In the genomic region with DNA sequence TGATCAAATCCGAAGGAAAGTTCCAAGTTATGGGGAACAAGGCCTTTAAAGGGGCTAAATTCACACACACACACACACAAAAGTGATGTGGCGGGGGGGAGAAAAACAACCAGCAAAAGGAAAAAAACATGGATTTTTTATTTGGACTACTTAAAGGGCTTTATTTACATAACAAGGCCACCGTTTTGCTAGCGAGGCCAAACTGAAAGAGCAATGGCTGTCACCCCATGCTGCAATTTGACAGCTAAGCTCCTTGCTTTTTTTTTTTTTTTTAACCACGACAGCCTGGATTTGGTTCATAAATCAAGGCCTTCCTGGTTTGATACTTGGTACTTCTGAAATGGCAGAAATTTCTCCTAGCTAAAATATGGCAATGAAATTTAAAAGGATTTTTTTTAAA, we compare ENCODE assay signal across 30 cellular contexts.
"Had no signal": no experiment of that assay in that cellular context is flagged by ENCODE, and none has a peak within 500 bp of the region (broad histone marks: within the 10 kb centered on the region; RNA-seq: fewer than 3 reads in every experiment).

No MANE protein-coding gene starts in this region.

- H3K4me1 ChIP-seq: colonic mucosa, esophagus muscularis mucosa, foreskin keratinocyte, gastroesophageal sphincter, heart left ventricle, neural progenitor cell, parathyroid adenoma, right lobe of liver, suprapubic skin, transverse colon, upper lobe of right lung, uterus had no signal

- H3K36me3 Mint-ChIP-seq: memory B cell; naive B cell; natural killer cell treated with Interleukin-12 subunit alpha and Interleukin-12 subunit beta and Interleukin-15 and Interleukin-18, amount 100 ng/mL, for 72 hours; neural progenitor cell; stimulated activated naive B cell treated with anti-CD40 and anti-IgM and Interleukin-4, amounts not matched to agents 10 μg/mL and 1 μg/mL and 100 μg/mL, for 72 hours had no signal

- H3K4me3 ChIP-seq: colonic mucosa, esophagus muscularis mucosa, gastroesophageal sphincter, heart left ventricle, hepatocyte, lung, mucosa of descending colon, neural progenitor cell, right lobe of liver, suprapubic skin, transverse colon, upper lobe of right lung, uterus had no signal

- H3K27me3 Mint-ChIP-seq: dendritic cell treated with granulocyte-macrophage colony-stimulating factor and Interleukin-4, amounts not matched to agents 40 ng/mL and 50 ng/mL, for 4 days; naive B cell; natural killer cell treated with Interleukin-12 subunit alpha and Interleukin-12 subunit beta and Interleukin-15 and Interleukin-18, amount 100 ng/mL, for 72 hours; progenitor cell of endocrine pancreas; stimulated activated naive B cell treated with anti-CD40 and anti-IgM and Interleukin-4, amounts not matched to agents 10 μg/mL and 1 μg/mL and 100 μg/mL, for 72 hours had no signal

- H3K9ac ChIP-seq: neural progenitor cell, parathyroid adenoma had no signal

- H3K4me2 ChIP-seq: hepatocyte, neural progenitor cell had no signal

- ATAC-seq: foreskin keratinocyte; gastroesophageal sphincter; heart left ventricle; left lobe of liver; mucosa of descending colon; natural killer cell treated with Interleukin-12 subunit alpha and Interleukin-12 subunit beta and Interleukin-15 and Interleukin-18, amount 100 ng/mL, for 72 hours; right lobe of liver; stimulated activated naive B cell treated with anti-CD40 and anti-IgM and Interleukin-4, amounts not matched to agents 10 μg/mL and 1 μg/mL and 100 μg/mL, for 72 hours; upper lobe of right lung had no signal

- H3K9me3 Mint-ChIP-seq: dendritic cell treated with granulocyte-macrophage colony-stimulating factor and Interleukin-4, amounts not matched to agents 40 ng/mL and 50 ng/mL, for 4 days; memory B cell; natural killer cell treated with Interleukin-12 subunit alpha and Interleukin-12 subunit beta and Interleukin-15 and Interleukin-18, amount 100 ng/mL, for 72 hours had no signal

- H3K27me3 ChIP-seq: colonic mucosa, esophagus muscularis mucosa, foreskin keratinocyte, gastroesophageal sphincter, hepatocyte, neural progenitor cell, right lobe of liver, suprapubic skin, transverse colon, upper lobe of right lung, uterus had no signal

- H3K4me3 Mint-ChIP-seq: dendritic cell treated with granulocyte-macrophage colony-stimulating factor and Interleukin-4, amounts not matched to agents 40 ng/mL and 50 ng/mL, for 4 days; memory B cell; mesothelial cell of epicardium; naive B cell; natural killer cell treated with Interleukin-12 subunit alpha and Interleukin-12 subunit beta and Interleukin-15 and Interleukin-18, amount 100 ng/mL, for 72 hours; neural progenitor cell; stimulated activated naive B cell treated with anti-CD40 and anti-IgM and Interleukin-4, amounts not matched to agents 10 μg/mL and 1 μg/mL and 100 μg/mL, for 72 hours; stimulated activated naive CD8-positive, alpha-beta T cell treated with anti-CD3 and anti-CD28 coated beads, Interleukin-15, Interleukin-2, amounts not matched to agents 100 ng/mL and 50 ng/mL, for 24 hours had no signal

- H3K79me2 ChIP-seq: hepatocyte, parathyroid adenoma had no signal

- H3K9me3 ChIP-seq: colonic mucosa, esophagus muscularis mucosa, gastroesophageal sphincter, heart left ventricle, mucosa of descending colon, right lobe of liver, suprapubic skin, transverse colon, upper lobe of right lung, uterus had no signal

- H3K27ac Mint-ChIP-seq: dendritic cell treated with granulocyte-macrophage colony-stimulating factor and Interleukin-4, amounts not matched to agents 40 ng/mL and 50 ng/mL, for 4 days; memory B cell; mesothelial cell of epicardium; naive B cell; natural killer cell treated with Interleukin-12 subunit alpha and Interleukin-12 subunit beta and Interleukin-15 and Interleukin-18, amount 100 ng/mL, for 72 hours; neural progenitor cell; progenitor cell of endocrine pancreas; stimulated activated naive B cell treated with anti-CD40 and anti-IgM and Interleukin-4, amounts not matched to agents 10 μg/mL and 1 μg/mL and 100 μg/mL, for 72 hours; stimulated activated naive CD8-positive, alpha-beta T cell treated with anti-CD3 and anti-CD28 coated beads, Interleukin-15, Interleukin-2, amounts not matched to agents 100 ng/mL and 50 ng/mL, for 24 hours had no signal

- H3K36me3 ChIP-seq: colonic mucosa, esophagus muscularis mucosa, gastroesophageal sphincter, heart left ventricle, neural progenitor cell, right lobe of liver, suprapubic skin, transverse colon, upper lobe of right lung, uterus had no signal

- H3K27ac ChIP-seq: colonic mucosa, esophagus muscularis mucosa, foreskin keratinocyte, gastroesophageal sphincter, heart left ventricle, hepatocyte, neural progenitor cell, parathyroid adenoma, right lobe of liver, suprapubic skin, transverse colon, upper lobe of right lung, uterus had no signal

- H3K4me1 Mint-ChIP-seq: memory B cell; mesothelial cell of epicardium; naive B cell; neural progenitor cell; stimulated activated naive B cell treated with anti-CD40 and anti-IgM and Interleukin-4, amounts not matched to agents 10 μg/mL and 1 μg/mL and 100 μg/mL, for 72 hours had no signal

- FAIRE-seq: endothelial cell of umbilical vein, keratinocyte, small intestine had no signal

- DNase-seq: colonic mucosa; effector CD8-positive, alpha-beta T cell; foreskin keratinocyte; heart left ventricle; mucosa of descending colon; naive B cell; right lobe of liver; small intestine; stimulated activated CD4-positive, alpha-beta T cell treated with anti-CD3 and anti-CD28 coated beads, Interleukin-15, amount 100 ng/mL, for 24 hours; stimulated activated CD4-positive, alpha-beta T cell treated with anti-CD3 and anti-CD28 coated beads, Interleukin-2, amount 100 ng/mL, for 48 hours; stimulated activated naive B cell treated with anti-CD40 and anti-IgM and Interleukin-4, amounts not matched to agents 10 μg/mL and 1 μg/mL and 100 μg/mL, for 72 hours; transverse colon; upper lobe of right lung; uterus had no signal

- H2AFZ ChIP-seq: hepatocyte, neural progenitor cell, parathyroid adenoma had no signal
